8 cellular contexts compared by ENCODE assay signal in the genomic region with DNA sequence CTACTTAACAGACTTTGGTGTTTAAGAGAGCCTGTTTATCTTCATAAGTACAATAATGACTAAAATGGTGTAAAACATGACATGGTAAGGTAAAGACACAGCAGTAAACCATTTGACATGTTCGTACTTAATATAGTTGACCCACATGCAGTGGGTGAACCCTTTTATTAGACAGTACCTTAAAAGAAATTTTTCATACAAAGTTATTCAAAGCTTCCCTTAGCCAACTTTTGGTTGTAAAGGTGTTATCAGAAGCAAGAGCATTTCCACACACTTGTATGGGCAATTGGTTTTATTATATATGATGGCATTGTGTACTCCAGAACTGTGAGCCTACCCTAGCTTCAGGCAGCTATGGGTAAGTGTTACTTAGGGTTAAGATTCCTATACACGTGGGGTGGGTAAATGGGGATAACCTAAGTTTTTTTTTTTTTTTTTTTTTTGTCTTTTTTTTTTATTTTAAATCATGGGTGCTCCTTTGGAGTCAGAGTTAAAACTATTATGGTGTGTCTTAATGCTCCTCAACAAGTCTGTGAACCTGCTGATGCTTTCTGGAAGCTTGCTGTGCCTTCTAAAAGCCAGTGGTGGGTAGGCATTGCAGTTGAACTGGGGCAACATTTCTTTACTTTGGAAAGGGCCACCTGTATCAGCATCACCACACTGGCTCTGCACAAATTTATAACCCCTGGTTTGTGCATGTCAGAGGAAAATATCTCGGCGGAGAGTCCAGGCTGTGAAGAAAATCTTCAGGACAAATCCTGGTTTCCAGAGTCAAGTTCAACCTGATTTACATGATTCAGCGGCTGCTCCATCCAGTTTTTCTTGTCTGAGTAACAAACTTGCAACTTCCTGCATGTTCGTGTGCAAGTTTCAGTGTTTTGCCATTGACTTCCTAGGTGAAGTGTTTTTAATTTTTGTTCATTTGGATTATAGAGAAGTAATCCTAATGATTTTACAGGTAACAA. TPM values are rescaled to one million over a fixed set of nuclear protein-coding genes. Genes with fewer than 3 reads are reported as not detected.
A peak's percentile ranks its signal among the peaks of the same experiment; 100 is the strongest.
DNase-seq lines count a peak whose midpoint lies in the region; ATAC-seq and TF ChIP-seq lines count a peak whose summit lies in the region.

No MANE protein-coding gene starts in this region.

- peak overlapping the region; percentile 53 to 99 (median 99) for H3K27ac Mint-ChIP-seq in IgD-negative memory B cell

- intact Hi-C loops in body of pancreas (cut with DNase I) = loop anchor here (10.0 kb wide), 1 partner anchor 75 kb away; no protein-coding TSS in a partner anchor
- intact Hi-C loops in uterus (cut with DNase I; ENCODE audit: low total_unique reads) = no loop called here

- H3K4me3 Mint-ChIP-seq in IgD-negative memory B cell = peak overlapping the region; percentile 93 to 100 (median 100)

- H3K4me1 Mint-ChIP-seq in IgD-negative memory B cell = peaks cover 31 to 47% (median 37%) of the 10 kb centered on the region in 3 donors

- no peak for ATAC-seq in body of pancreas
- ATAC-seq in HG02840 (IDR thresholded peaks at IDR 0.05; ENCODE audit: low FRiP score, unreplicated experiment) = no peak
- ATAC-seq in HG03280 (IDR thresholded peaks at IDR 0.05; ENCODE audit: unreplicated experiment) = no peak

- no peaks in the 10 kb centered on the region for H3K27me3 ChIP-seq in body of pancreas
- H3K27me3 ChIP-seq in uterus = no peaks in the 10 kb centered on the region

- TF ChIP-seq POLR2A in body of pancreas (IDR thresholded peaks at IDR 0.05) = no peak
- no peak for TF ChIP-seq POLR2A in uterus (IDR thresholded peaks at IDR 0.05)

- peak in 3 of 4 donors; percentile 27 to 56 (median 44) for DNase-seq in body of pancreas
- DNase-seq in lung microvascular endothelial cell (ENCODE audit: low read depth in 2 of 2) = peak; percentile 20 to 61
- DNase-seq in uterus = no peak
- DNase-seq in NCI-H2029 (lab: John Stamatoyannopoulos, UW) = no peak

- H3K27ac ChIP-seq in C4-2B (peak overlapping the region; percentile 39; the same call in 1 of the 2 replicates), body of pancreas (peak overlapping the region in 3 of 4 donors; percentile 35 to 100 (median 41)), uterus (peak overlapping the region; percentile 98 to 99)

- peaks cover 7% of the 10 kb centered on the region for H3K36me3 Mint-ChIP-seq in IgD-negative memory B cell

- H3K9me3 Mint-ChIP-seq in IgD-negative memory B cell = no peaks in the 10 kb centered on the region

- 4 to 6% methylated on average over 6 of the region's 6 CpGs for WGBS in body of pancreas, 2 donors

- peaks cover 42% of the 10 kb centered on the region for H3K4me1 ChIP-seq in body of pancreas
- no peaks in the 10 kb centered on the region for H3K4me1 ChIP-seq in uterus

- H3K4me3 ChIP-seq in body of pancreas (peak overlapping the region in 1 of 2 donors; percentile 98), uterus (peak overlapping the region; percentile 68 to 98)

- TF ChIP-seq CTCF in C4-2B (conservative IDR thresholded peaks at IDR 0.05) (no peak), body of pancreas (IDR thresholded peaks at IDR 0.05) (no peak), uterus (IDR thresholded peaks at IDR 0.05) (no peak)

- H3K9me3 ChIP-seq in body of pancreas (no peaks in the 10 kb centered on the region), uterus (no peaks in the 10 kb centered on the region)

- H3K36me3 ChIP-seq in body of pancreas (replicated peaks in 1 of 2; ENCODE audit: insufficient read depth in 1 of 2, low read depth in 2 of 2) (peaks cover 0 to 6% of the 10 kb centered on the region in 2 donors), uterus (no peaks in the 10 kb centered on the region)

- H3K27me3 Mint-ChIP-seq in IgD-negative memory B cell = no peaks in the 10 kb centered on the region

RNA-seq across cellular contexts. Expression of a gene that starts 3.3 kb away (rescaled TPM):
- polyA plus RNA-seq in IgD-negative memory B cell = 47.4 TPM
- total RNA-seq in body of pancreas = 10 to 100 TPM; 53.4 to 74.2 TPM
- total RNA-seq in lung microvascular endothelial cell = 18.7 and 24.2 TPM in 2 replicates
- total RNA-seq in uterus = 100 to 1,000 TPM in 3 of 4 donors, 10 to 100 TPM in 1; 80.7 to 191 (median 122) TPM

RNA-seq across cellular contexts. Expression of a gene that starts 33.3 kb away (rescaled TPM):
- 6.0 TPM for polyA plus RNA-seq in IgD-negative memory B cell
- total RNA-seq in body of pancreas (1 to 10 TPM; 8.3 to 9.6 TPM), lung microvascular endothelial cell (1.5 and 3.0 TPM in 2 replicates), uterus (10 to 100 TPM in 2 of 4 donors, 1 to 10 TPM in 2; 3.3 to 21.7 (median 9.0) TPM)

Comparison
In these comparisons a context has a peak if more than half of its experiments do, and no peak if none do; other contexts are left out.
1. H3K27ac ChIP-seq: peak in every context shown above with its lines; median percentile 98 in uterus; 41 in body of pancreas; 39 in C4-2B.
2. DNase-seq: peak in body of pancreas (3 of 4) and lung microvascular endothelial cell (2 of 2); none in uterus (0 of 2) and NCI-H2029 (single experiment).